14 cellular contexts compared by ENCODE assay signal in genomic region chr3:21914451-21914850, GRCh38.
"Had no signal": no experiment of that assay in that cellular context is flagged by ENCODE, and none has a peak within 500 bp of the region (broad histone marks: within the 10 kb centered on the region; RNA-seq: fewer than 3 reads in every experiment).

No MANE protein-coding gene starts in this region.

- H3K4me3 Mint-ChIP-seq: activated CD4-positive, alpha-beta memory T cell treated with anti-CD3 and anti-CD28 coated beads, Interleukin-2, amount 10 ng/mL, durations not matched to agents 7 days and 5 days; activated naive CD8-positive, alpha-beta T cell treated with anti-CD3 and anti-CD28 coated beads, Interleukin-2, amount 50 U/mL, for 24 hours; naive thymus-derived CD8-positive, alpha-beta T cell; type B pancreatic cell had no signal

- H3K9me3 Mint-ChIP-seq: type B pancreatic cell had no signal

- H3K27me3 Mint-ChIP-seq: activated CD4-positive, alpha-beta memory T cell treated with anti-CD3 and anti-CD28 coated beads, Interleukin-2, amount 10 ng/mL, durations not matched to agents 7 days and 5 days; activated naive CD8-positive, alpha-beta T cell treated with anti-CD3 and anti-CD28 coated beads, Interleukin-2, amount 50 U/mL, for 24 hours; naive thymus-derived CD8-positive, alpha-beta T cell; type B pancreatic cell had no signal

- H3K27ac Mint-ChIP-seq: activated CD4-positive, alpha-beta memory T cell treated with anti-CD3 and anti-CD28 coated beads, Interleukin-2, amount 10 ng/mL, durations not matched to agents 7 days and 5 days; activated naive CD8-positive, alpha-beta T cell treated with anti-CD3 and anti-CD28 coated beads, Interleukin-2, amount 50 U/mL, for 24 hours; naive thymus-derived CD8-positive, alpha-beta T cell; type B pancreatic cell had no signal

- ATAC-seq: activated naive CD8-positive, alpha-beta T cell treated with anti-CD3 and anti-CD28 coated beads, Interleukin-2, amount 50 U/mL, for 24 hours; left lobe of liver; naive thymus-derived CD8-positive, alpha-beta T cell had no signal

- H3K4me1 Mint-ChIP-seq: activated CD4-positive, alpha-beta memory T cell treated with anti-CD3 and anti-CD28 coated beads, Interleukin-2, amount 10 ng/mL, durations not matched to agents 7 days and 5 days; activated naive CD8-positive, alpha-beta T cell treated with anti-CD3 and anti-CD28 coated beads, Interleukin-2, amount 50 U/mL, for 24 hours; naive thymus-derived CD8-positive, alpha-beta T cell had no signal

- H3K36me3 Mint-ChIP-seq: naive thymus-derived CD8-positive, alpha-beta T cell; type B pancreatic cell had no signal

- DNase-seq: activated CD4-positive, alpha-beta memory T cell treated with anti-CD3 and anti-CD28 coated beads, Interleukin-2, amount 10 ng/mL, durations not matched to agents 7 days and 5 days; activated CD4-positive, alpha-beta T cell treated with anti-CD3 and anti-CD28 coated beads for 48 hours; activated effector memory CD4-positive, alpha-beta T cell treated with anti-CD3 and anti-CD28 coated beads, Interleukin-2, amount 50 U/mL, for 16 hours; activated naive CD4-positive, alpha-beta T cell treated with anti-CD3 and anti-CD28 coated beads, Interleukin-2, amount 50 U/mL, for 16 hours; activated naive CD8-positive, alpha-beta T cell treated with anti-CD3 and anti-CD28 coated beads, Interleukin-2, amount 50 U/mL, for 24 hours; aorta; heart right ventricle; kidney; naive thymus-derived CD8-positive, alpha-beta T cell; sigmoid colon; stimulated activated CD4-positive, alpha-beta T cell treated with anti-CD3 and anti-CD28 coated beads, Interleukin-4, amount 100 ng/mL, for 24 hours; stimulated activated naive CD4-positive, alpha-beta T cell treated with Interleukin-2 at 50 U/mL for 16 hours had no signal
